15 cellular contexts compared by ENCODE assay signal in genomic region chr3:64998317-64998716, GRCh38.
A peak's percentile ranks its signal among the peaks of the same experiment; 100 is the strongest.
DNase-seq lines count a peak whose midpoint lies in the region; ATAC-seq and TF ChIP-seq lines count a peak whose summit lies in the region.
"Had no signal": no experiment of that assay in that cellular context is flagged by ENCODE, and none has a peak within 500 bp of the region (broad histone marks: within the 10 kb centered on the region; RNA-seq: fewer than 3 reads in every experiment).

No MANE protein-coding gene starts in this region.

- TF ChIP-seq POLR2A in GM18505 (IDR thresholded peaks at IDR 0.05; ENCODE audit: borderline replicate concordance, extremely low read depth, insufficient read depth, insufficient read length), result no peak

- ATAC-seq in esophagus mucosa, result peak; percentile 55
- no peak for ATAC-seq in GM18505 (IDR thresholded peaks at IDR 0.05; ENCODE audit: unreplicated experiment)
- ATAC-seq: CD8-positive, alpha-beta T cell had no signal

- TF ChIP-seq CTCF in epithelial cell of esophagus (IDR thresholded peaks at IDR 0.05; ENCODE audit: insufficient read depth, low read depth, low read length, missing control alignments), result no peak

- H3K4me3 ChIP-seq in epithelial cell of esophagus (ENCODE audit: low read length), result no peak overlapping the region
- H3K4me3 ChIP-seq: BLaER1 treated with 17β-estradiol and CSF1 and Interleukin-3, amounts not matched to agents 10 nM and 100 nM had no signal

- DNase-seq in epithelial cell of esophagus (ENCODE audit: low read depth), result peak; percentile 42
- peak; percentile 47 for DNase-seq in renal cortical epithelial cell (ENCODE audit: low read depth)
- no peak for DNase-seq in activated naive CD4-positive, alpha-beta T cell treated with anti-CD3 and anti-CD28 coated beads, Interleukin-2, amount 50 U/mL, for 16 hours
- DNase-seq in NCI-H2081 treated with DMSO at 0.1 percent for 48 hours (lab: John Stamatoyannopoulos, UW), result no peak
- DNase-seq: 8988T; ACHN; Caco-2; Calu3; CD4-positive, alpha-beta T cell; CD8-positive, alpha-beta T cell; DMS79 treated with DMSO at 0.1 percent for 48 hours; GF-D8 had no signal

Comparison
In these comparisons a context has a peak if more than half of its experiments do, and no peak if none do; other contexts are left out.
1. DNase-seq: peak in epithelial cell of esophagus (single experiment) and renal cortical epithelial cell (single experiment); none in activated naive CD4-positive, alpha-beta T cell treated with anti-CD3 and anti-CD28 coated beads, Interleukin-2, amount 50 U/mL, for 16 hours (single experiment) and NCI-H2081 treated with DMSO at 0.1 percent for 48 hours (single experiment).